Comparison of ENCODE assay signal across 12 cellular contexts in genomic region chr11:124970925-124971324, GRCh38. TPM values are rescaled to one million over a fixed set of nuclear protein-coding genes. Genes with fewer than 3 reads are reported as not detected.
DNase-seq lines count a peak whose midpoint lies in the region; ATAC-seq lines count a peak whose summit lies in the region.
"Had no signal": no experiment of that assay in that cellular context is flagged by ENCODE, and none has a peak within 500 bp of the region (broad histone marks: within the 10 kb centered on the region; RNA-seq: fewer than 3 reads in every experiment).

No MANE protein-coding gene starts in this region.

- H3K27me3 Mint-ChIP-seq in activated T-cell treated with anti-CD3 and anti-CD28 coated beads, Interleukin-2, amount 50 U/mL, for 72 hours (ENCODE audit: low read depth), result no peaks in the 10 kb centered on the region

- no peak overlapping the region for H3K27ac Mint-ChIP-seq in activated T-cell treated with anti-CD3 and anti-CD28 coated beads, Interleukin-2, amount 50 U/mL, for 72 hours

- peak; percentile 22 for DNase-seq in AG20443 (ENCODE audit: low spot score)
- peak; percentile 56 for DNase-seq in HPDE6-E6E7 (ENCODE audit: extremely low spot score)
- peak; percentile 28 for DNase-seq in SW480 (ENCODE audit: low spot score)
- peak; percentile 15 for DNase-seq in iPS DF 19.7 (ENCODE audit: low read depth, low spot score)
- no peak for DNase-seq in stimulated activated CD8-positive, alpha-beta memory T cell treated with anti-CD3 and anti-CD28 coated beads, Interleukin-4, amount 100 ng/mL, for 48 hours
- DNase-seq in activated T-cell treated with anti-CD3 and anti-CD28 coated beads, Interleukin-2, amount 50 U/mL, for 72 hours, result no peak
- DNase-seq: NCI-H1436 treated with DMSO at 0.1 percent for 48 hours, T-helper 9 cell had no signal

- peaks cover 0 to 1% of the 10 kb centered on the region in 2 donors for H3K36me3 Mint-ChIP-seq in activated T-cell treated with anti-CD3 and anti-CD28 coated beads, Interleukin-2, amount 50 U/mL, for 72 hours (ENCODE audit: insufficient read depth in 2 of 2)

- no peak overlapping the region for H3K4me3 Mint-ChIP-seq in activated T-cell treated with anti-CD3 and anti-CD28 coated beads, Interleukin-2, amount 50 U/mL, for 72 hours

- ATAC-seq in HG02571 (IDR thresholded peaks at IDR 0.05; ENCODE audit: unreplicated experiment) (no peak), HG02642 (IDR thresholded peaks at IDR 0.05; ENCODE audit: poor library complexity, unreplicated experiment) (no peak)
- no peak for ATAC-seq in activated T-cell treated with anti-CD3 and anti-CD28 coated beads, Interleukin-2, amount 50 U/mL, for 72 hours (replicated peaks in 1 of 2)

- no peaks in the 10 kb centered on the region for H3K9me3 Mint-ChIP-seq in activated T-cell treated with anti-CD3 and anti-CD28 coated beads, Interleukin-2, amount 50 U/mL, for 72 hours

- no peaks in the 10 kb centered on the region for H3K4me1 Mint-ChIP-seq in activated T-cell treated with anti-CD3 and anti-CD28 coated beads, Interleukin-2, amount 50 U/mL, for 72 hours (ENCODE audit: low read depth)

RNA-seq across cellular contexts. Expression of gene CCDC15, which starts 16.9 kb away (rescaled TPM):
- 1 to 10 TPM; 9.1 to 9.9 TPM for total RNA-seq in activated T-cell treated with anti-CD3 and anti-CD28 coated beads, Interleukin-2, amount 50 U/mL, for 72 hours

RNA-seq across cellular contexts. Expression of gene HEPACAM, which starts 35.1 kb away (rescaled TPM):
- not detected for total RNA-seq in activated T-cell treated with anti-CD3 and anti-CD28 coated beads, Interleukin-2, amount 50 U/mL, for 72 hours

RNA-seq across cellular contexts. Expression of gene HEPN1, which starts 51.9 kb away (rescaled TPM):
- total RNA-seq in activated T-cell treated with anti-CD3 and anti-CD28 coated beads, Interleukin-2, amount 50 U/mL, for 72 hours, result not detected
- total RNA-seq: esophagus muscularis mucosa, vagina had no signal

Comparison
In these comparisons a context has a peak if more than half of its experiments do, and no peak if none do; other contexts are left out.
1. DNase-seq: peak in AG20443 (single experiment), HPDE6-E6E7 (single experiment), SW480 (single experiment) and iPS DF 19.7 (single experiment); none in stimulated activated CD8-positive, alpha-beta memory T cell treated with anti-CD3 and anti-CD28 coated beads, Interleukin-4, amount 100 ng/mL, for 48 hours (single experiment) and activated T-cell treated with anti-CD3 and anti-CD28 coated beads, Interleukin-2, amount 50 U/mL, for 72 hours (0 of 2).